ENCODE assay signal across 1 cellular context in genomic region chr7:55299273-55299967, GRCh38.
A peak's percentile ranks its signal among the peaks of the same experiment; 100 is the strongest.
TF ChIP-seq lines count a peak whose summit lies in the region.

No MANE protein-coding gene starts in this region.

TF ChIP-seq in GM12878, 131 proteins besides CTCF, POLR2A, EP300 and RAD21:
- peak; percentile 71; the same call in 1 of the 2 replicates for TF ChIP-seq MEF2A (IDR thresholded peaks at IDR 0.05; ENCODE audit: insufficient read depth, low read depth, low read length)
- TF ChIP-seq HDAC6 (IDR thresholded peaks at IDR 0.05; ENCODE audit: unreplicated experiment) = no peak
- TF ChIP-seq ATF7 (IDR thresholded peaks at IDR 0.05; ENCODE audit: low read depth) = peak; percentile 72
- peak; percentile 52 for TF ChIP-seq MEF2B (IDR thresholded peaks at IDR 0.05; ENCODE audit: partially characterized antibody, poor library complexity, severe bottlenecking)
- peak; percentile 53; the same call in 1 of the 2 replicates for TF ChIP-seq NFIC (IDR thresholded peaks at IDR 0.05; ENCODE audit: low read depth, low read length)
- peak; percentile 34; the same call in 1 of the 2 replicates for TF ChIP-seq MTA2 (IDR thresholded peaks at IDR 0.05; ENCODE audit: low read depth)
- 0 out of 2 replicates have a peak, but pooled peaks have one; percentile 31 for TF ChIP-seq NBN (IDR thresholded peaks at IDR 0.05)
- TF ChIP-seq ASH2L (IDR thresholded peaks at IDR 0.05; ENCODE audit: borderline replicate concordance, low read depth) = no peak
